Comparison of ENCODE assay signal across 1 cellular context in the genomic region with DNA sequence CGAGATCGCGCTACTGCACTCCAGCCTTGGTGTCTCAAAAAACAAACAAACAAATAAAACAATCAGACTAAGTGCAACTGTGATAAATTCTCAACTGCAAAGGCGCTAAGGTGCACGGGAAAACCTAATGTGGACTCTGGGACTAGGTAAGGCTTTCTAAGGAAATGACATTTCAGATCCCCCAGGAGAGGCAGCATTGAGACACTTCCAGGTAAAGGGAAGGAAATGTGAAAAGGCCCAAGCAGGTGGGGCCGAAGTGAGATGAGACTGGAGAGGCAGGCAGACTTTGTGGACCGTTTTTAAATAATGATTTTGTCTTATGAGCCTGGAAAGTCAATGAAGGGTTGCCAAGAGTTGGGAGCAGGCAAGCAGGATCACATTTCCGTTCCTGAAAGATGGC.
TF ChIP-seq lines count a peak whose summit lies in the region.

No MANE protein-coding gene starts in this region.

TF ChIP-seq in GM23338, 12 proteins besides CTCF, POLR2A, EP300 and RAD21 (continued from another document):
- TF ChIP-seq, protein P1, sequence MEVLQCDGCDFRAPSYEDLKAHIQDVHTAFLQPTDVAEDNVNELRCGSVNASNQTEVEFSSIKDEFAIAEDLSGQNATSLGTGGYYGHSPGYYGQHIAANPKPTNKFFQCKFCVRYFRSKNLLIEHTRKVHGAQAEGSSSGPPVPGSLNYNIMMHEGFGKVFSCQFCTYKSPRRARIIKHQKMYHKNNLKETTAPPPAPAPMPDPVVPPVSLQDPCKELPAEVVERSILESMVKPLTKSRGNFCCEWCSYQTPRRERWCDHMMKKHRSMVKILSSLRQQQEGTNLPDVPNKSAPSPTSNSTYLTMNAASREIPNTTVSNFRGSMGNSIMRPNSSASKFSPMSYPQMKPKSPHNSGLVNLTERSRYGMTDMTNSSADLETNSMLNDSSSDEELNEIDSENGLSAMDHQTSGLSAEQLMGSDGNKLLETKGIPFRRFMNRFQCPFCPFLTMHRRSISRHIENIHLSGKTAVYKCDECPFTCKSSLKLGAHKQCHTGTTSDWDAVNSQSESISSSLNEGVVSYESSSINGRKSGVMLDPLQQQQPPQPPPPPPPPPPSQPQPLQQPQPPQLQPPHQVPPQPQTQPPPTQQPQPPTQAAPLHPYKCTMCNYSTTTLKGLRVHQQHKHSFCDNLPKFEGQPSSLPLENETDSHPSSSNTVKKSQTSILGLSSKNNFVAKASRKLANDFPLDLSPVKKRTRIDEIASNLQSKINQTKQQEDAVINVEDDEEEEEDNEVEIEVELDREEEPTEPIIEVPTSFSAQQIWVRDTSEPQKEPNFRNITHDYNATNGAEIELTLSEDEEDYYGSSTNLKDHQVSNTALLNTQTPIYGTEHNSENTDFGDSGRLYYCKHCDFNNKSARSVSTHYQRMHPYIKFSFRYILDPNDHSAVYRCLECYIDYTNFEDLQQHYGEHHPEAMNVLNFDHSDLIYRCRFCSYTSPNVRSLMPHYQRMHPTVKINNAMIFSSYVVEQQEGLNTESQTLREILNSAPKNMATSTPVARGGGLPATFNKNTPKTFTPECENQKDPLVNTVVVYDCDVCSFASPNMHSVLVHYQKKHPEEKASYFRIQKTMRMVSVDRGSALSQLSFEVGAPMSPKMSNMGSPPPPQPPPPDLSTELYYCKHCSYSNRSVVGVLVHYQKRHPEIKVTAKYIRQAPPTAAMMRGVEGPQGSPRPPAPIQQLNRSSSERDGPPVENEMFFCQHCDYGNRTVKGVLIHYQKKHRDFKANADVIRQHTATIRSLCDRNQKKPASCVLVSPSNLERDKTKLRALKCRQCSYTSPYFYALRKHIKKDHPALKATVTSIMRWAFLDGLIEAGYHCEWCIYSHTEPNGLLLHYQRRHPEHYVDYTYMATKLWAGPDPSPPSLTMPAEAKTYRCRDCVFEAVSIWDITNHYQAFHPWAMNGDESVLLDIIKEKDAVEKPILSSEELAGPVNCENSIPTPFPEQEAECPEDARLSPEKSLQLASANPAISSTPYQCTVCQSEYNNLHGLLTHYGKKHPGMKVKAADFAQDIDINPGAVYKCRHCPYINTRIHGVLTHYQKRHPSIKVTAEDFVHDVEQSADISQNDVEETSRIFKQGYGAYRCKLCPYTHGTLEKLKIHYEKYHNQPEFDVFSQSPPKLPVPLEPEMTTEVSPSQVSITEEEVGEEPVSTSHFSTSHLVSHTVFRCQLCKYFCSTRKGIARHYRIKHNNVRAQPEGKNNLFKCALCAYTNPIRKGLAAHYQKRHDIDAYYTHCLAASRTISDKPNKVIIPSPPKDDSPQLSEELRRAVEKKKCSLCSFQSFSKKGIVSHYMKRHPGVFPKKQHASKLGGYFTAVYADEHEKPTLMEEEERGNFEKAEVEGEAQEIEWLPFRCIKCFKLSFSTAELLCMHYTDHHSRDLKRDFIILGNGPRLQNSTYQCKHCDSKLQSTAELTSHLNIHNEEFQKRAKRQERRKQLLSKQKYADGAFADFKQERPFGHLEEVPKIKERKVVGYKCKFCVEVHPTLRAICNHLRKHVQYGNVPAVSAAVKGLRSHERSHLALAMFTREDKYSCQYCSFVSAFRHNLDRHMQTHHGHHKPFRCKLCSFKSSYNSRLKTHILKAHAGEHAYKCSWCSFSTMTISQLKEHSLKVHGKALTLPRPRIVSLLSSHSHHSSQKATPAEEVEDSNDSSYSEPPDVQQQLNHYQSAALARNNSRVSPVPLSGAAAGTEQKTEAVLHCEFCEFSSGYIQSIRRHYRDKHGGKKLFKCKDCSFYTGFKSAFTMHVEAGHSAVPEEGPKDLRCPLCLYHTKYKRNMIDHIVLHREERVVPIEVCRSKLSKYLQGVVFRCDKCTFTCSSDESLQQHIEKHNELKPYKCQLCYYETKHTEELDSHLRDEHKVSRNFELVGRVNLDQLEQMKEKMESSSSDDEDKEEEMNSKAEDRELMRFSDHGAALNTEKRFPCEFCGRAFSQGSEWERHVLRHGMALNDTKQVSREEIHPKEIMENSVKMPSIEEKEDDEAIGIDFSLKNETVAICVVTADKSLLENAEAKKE (CRISPR knock-in tag; IDR thresholded peaks at IDR 0.05) = no peak
- TF ChIP-seq, protein P2, sequence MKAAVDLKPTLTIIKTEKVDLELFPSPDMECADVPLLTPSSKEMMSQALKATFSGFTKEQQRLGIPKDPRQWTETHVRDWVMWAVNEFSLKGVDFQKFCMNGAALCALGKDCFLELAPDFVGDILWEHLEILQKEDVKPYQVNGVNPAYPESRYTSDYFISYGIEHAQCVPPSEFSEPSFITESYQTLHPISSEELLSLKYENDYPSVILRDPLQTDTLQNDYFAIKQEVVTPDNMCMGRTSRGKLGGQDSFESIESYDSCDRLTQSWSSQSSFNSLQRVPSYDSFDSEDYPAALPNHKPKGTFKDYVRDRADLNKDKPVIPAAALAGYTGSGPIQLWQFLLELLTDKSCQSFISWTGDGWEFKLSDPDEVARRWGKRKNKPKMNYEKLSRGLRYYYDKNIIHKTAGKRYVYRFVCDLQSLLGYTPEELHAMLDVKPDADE (IDR thresholded peaks at IDR 0.05) = no peak
- TF ChIP-seq EZH2phosphoT487 (IDR thresholded peaks at IDR 0.05; ENCODE audit: unreplicated experiment) (no peak), STAT1 (IDR thresholded peaks at IDR 0.05; ENCODE audit: unreplicated experiment) (no peak), EZH2 (IDR thresholded peaks at IDR 0.05; ENCODE audit: low read depth, unreplicated experiment) (no peak)
